12 cellular contexts compared by ENCODE assay signal in the genomic region with DNA sequence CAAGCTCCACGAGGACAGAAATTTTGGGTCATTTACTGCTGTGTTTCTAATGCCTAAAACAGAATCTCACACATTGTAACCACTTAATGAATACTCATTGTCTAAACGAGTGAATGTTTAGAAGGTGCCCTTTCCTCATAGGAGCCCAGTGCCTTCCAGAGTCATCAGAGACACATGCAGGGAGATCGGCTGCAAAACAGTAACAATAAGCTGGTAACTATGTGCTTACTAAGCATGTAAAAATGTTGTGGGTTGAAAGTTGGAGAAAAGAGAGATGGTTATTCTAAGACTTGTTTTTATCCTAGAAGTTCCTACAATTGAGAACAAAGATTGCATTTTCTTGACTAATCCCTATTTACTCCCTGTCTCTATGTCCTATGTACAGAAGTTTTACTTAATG. TPM values are rescaled to one million over a fixed set of nuclear protein-coding genes. Genes with fewer than 3 reads are reported as not detected.
DNase-seq lines count a peak whose midpoint lies in the region; ATAC-seq, FAIRE-seq and TF ChIP-seq lines count a peak whose summit lies in the region.
"Had no signal": no experiment of that assay in that cellular context is flagged by ENCODE, and none has a peak within 500 bp of the region (broad histone marks: within the 10 kb centered on the region; RNA-seq: fewer than 3 reads in every experiment).

No MANE protein-coding gene starts in this region.

- H3K27ac Mint-ChIP-seq in activated naive CD4-positive, alpha-beta T cell treated with anti-CD3 and anti-CD28 coated beads, Interleukin-2, amount 10 ng/mL, durations not matched to agents 7 days and 5 days = peak overlapping the region; percentile 84
- H3K27ac Mint-ChIP-seq in activated T-helper 1 cell treated with anti-CD3 and anti-CD28 coated beads, Interleukin-12 subunit alpha, Interleukin-12 subunit beta, Interleukin-2, Interleukin-4 antibody, amounts not matched to agents 30 ng/mL and 10 ng/mL and 1 ng/mL, durations not matched to agents 14 hours and 24 hours and 36 hours = peak overlapping the region; percentile 60

- no peak for TF ChIP-seq CTCF in foreskin fibroblast (IDR thresholded peaks at IDR 0.05; ENCODE audit: low read depth, low read length)

- H3K4me3 ChIP-seq in foreskin fibroblast (ENCODE audit: low read depth in 1 of 2, low read length in 2 of 2) = no peak overlapping the region
- H3K4me3 ChIP-seq: GM12878, heart right ventricle had no signal

- no peaks in the 10 kb centered on the region for H3K27me3 Mint-ChIP-seq in activated naive CD4-positive, alpha-beta T cell treated with anti-CD3 and anti-CD28 coated beads, Interleukin-2, amount 10 ng/mL, durations not matched to agents 7 days and 5 days
- no peaks in the 10 kb centered on the region for H3K27me3 Mint-ChIP-seq in activated T-helper 1 cell treated with anti-CD3 and anti-CD28 coated beads, Interleukin-12 subunit alpha, Interleukin-12 subunit beta, Interleukin-2, Interleukin-4 antibody, amounts not matched to agents 30 ng/mL and 10 ng/mL and 1 ng/mL, durations not matched to agents 14 hours and 24 hours and 36 hours (ENCODE audit: insufficient read depth)

- intact Hi-C loops in activated T-helper 1 cell treated with anti-CD3 and anti-CD28 coated beads, Interleukin-12 subunit alpha, Interleukin-12 subunit beta, Interleukin-2, Interleukin-4 antibody, amounts not matched to agents 30 ng/mL and 10 ng/mL and 1 ng/mL, durations not matched to agents 14 hours and 24 hours and 36 hours (cut with micrococcal nuclease) = loop anchor here (1.0 to 2.0 kb wide), 3 partner anchors 9 to 18 kb away; no protein-coding TSS in a partner anchor

- H3K4me1 Mint-ChIP-seq in activated naive CD4-positive, alpha-beta T cell treated with anti-CD3 and anti-CD28 coated beads, Interleukin-2, amount 10 ng/mL, durations not matched to agents 7 days and 5 days = peaks cover 95% of the 10 kb centered on the region
- peaks cover 94% of the 10 kb centered on the region for H3K4me1 Mint-ChIP-seq in activated T-helper 1 cell treated with anti-CD3 and anti-CD28 coated beads, Interleukin-12 subunit alpha, Interleukin-12 subunit beta, Interleukin-2, Interleukin-4 antibody, amounts not matched to agents 30 ng/mL and 10 ng/mL and 1 ng/mL, durations not matched to agents 14 hours and 24 hours and 36 hours (ENCODE audit: low read depth)

- ATAC-seq in HG02938 (IDR thresholded peaks at IDR 0.05; ENCODE audit: unreplicated experiment) (no peak), GM19395 (IDR thresholded peaks at IDR 0.05; ENCODE audit: unreplicated experiment) (no peak)
- ATAC-seq: GM12878, heart right ventricle had no signal

- H3K4me3 Mint-ChIP-seq in activated naive CD4-positive, alpha-beta T cell treated with anti-CD3 and anti-CD28 coated beads, Interleukin-2, amount 10 ng/mL, durations not matched to agents 7 days and 5 days = peak overlapping the region; percentile 47
- peak overlapping the region; percentile 90 for H3K4me3 Mint-ChIP-seq in activated T-helper 1 cell treated with anti-CD3 and anti-CD28 coated beads, Interleukin-12 subunit alpha, Interleukin-12 subunit beta, Interleukin-2, Interleukin-4 antibody, amounts not matched to agents 30 ng/mL and 10 ng/mL and 1 ng/mL, durations not matched to agents 14 hours and 24 hours and 36 hours
- H3K4me3 Mint-ChIP-seq: neural crest cell had no signal

- CTCF ChIA-PET in activated naive CD4-positive, alpha-beta T cell treated with anti-CD3 and anti-CD28 coated beads, Interleukin-2, amount 10 ng/mL, durations not matched to agents 7 days and 5 days (lab: Charles Lee) = interaction anchor here (1.0 to 4.3 kb wide), 3 partner anchors 16 to 123 kb away, joined by 4 to 13 read pairs (median 10); partner anchors contain the start of gene MUCL1

- no peak for DNase-seq in activated naive CD4-positive, alpha-beta T cell treated with anti-CD3 and anti-CD28 coated beads, Interleukin-2, amount 10 ng/mL, durations not matched to agents 7 days and 5 days
- DNase-seq in activated naive CD4-positive, alpha-beta T cell (lab: John Stamatoyannopoulos, UW) = no peak
- DNase-seq in activated T-helper 1 cell treated with anti-CD3 and anti-CD28 coated beads, Interleukin-12 subunit alpha, Interleukin-12 subunit beta, Interleukin-2, Interleukin-4 antibody, amounts not matched to agents 30 ng/mL and 10 ng/mL and 1 ng/mL, durations not matched to agents 14 hours and 24 hours and 36 hours (ENCODE audit: low spot score) = no peak
- DNase-seq in foreskin fibroblast = peak; percentile 47 to 65
- peak; percentile 59 for DNase-seq in urothelium cell line (ENCODE audit: low spot score)
- no peak for DNase-seq in SW480 (ENCODE audit: low spot score)
- DNase-seq: C1 segment of cervical spinal cord, heart right ventricle had no signal

- peaks cover 89% of the 10 kb centered on the region for H3K36me3 Mint-ChIP-seq in activated naive CD4-positive, alpha-beta T cell treated with anti-CD3 and anti-CD28 coated beads, Interleukin-2, amount 10 ng/mL, durations not matched to agents 7 days and 5 days
- H3K36me3 Mint-ChIP-seq in activated T-helper 1 cell treated with anti-CD3 and anti-CD28 coated beads, Interleukin-12 subunit alpha, Interleukin-12 subunit beta, Interleukin-2, Interleukin-4 antibody, amounts not matched to agents 30 ng/mL and 10 ng/mL and 1 ng/mL, durations not matched to agents 14 hours and 24 hours and 36 hours (ENCODE audit: low read depth) = peaks cover 86% of the 10 kb centered on the region

- no peaks in the 10 kb centered on the region for H3K9me3 Mint-ChIP-seq in activated naive CD4-positive, alpha-beta T cell treated with anti-CD3 and anti-CD28 coated beads, Interleukin-2, amount 10 ng/mL, durations not matched to agents 7 days and 5 days
- H3K9me3 Mint-ChIP-seq in activated T-helper 1 cell treated with anti-CD3 and anti-CD28 coated beads, Interleukin-12 subunit alpha, Interleukin-12 subunit beta, Interleukin-2, Interleukin-4 antibody, amounts not matched to agents 30 ng/mL and 10 ng/mL and 1 ng/mL, durations not matched to agents 14 hours and 24 hours and 36 hours = no peaks in the 10 kb centered on the region
- H3K9me3 Mint-ChIP-seq: neural crest cell had no signal

- no peak for FAIRE-seq in urothelium cell line (lab: Jason Lieb, UNC)
- FAIRE-seq: GM12878 had no signal

RNA-seq across cellular contexts. Expression of gene TESPA1, which starts 7.4 kb away (rescaled TPM):
- total RNA-seq in activated T-helper 1 cell treated with anti-CD3 and anti-CD28 coated beads, Interleukin-12 subunit alpha, Interleukin-12 subunit beta, Interleukin-2, Interleukin-4 antibody, amounts not matched to agents 30 ng/mL and 10 ng/mL and 1 ng/mL, durations not matched to agents 14 hours and 24 hours and 36 hours = 179 and 181 TPM in 2 replicates
- total RNA-seq: neural crest cell had no signal

RNA-seq across cellular contexts. Expression of gene NEUROD4, which starts 42.6 kb away (rescaled TPM):
- 0.05 TPM in 1 of 2 replicates, not detected in the other for total RNA-seq in activated T-helper 1 cell treated with anti-CD3 and anti-CD28 coated beads, Interleukin-12 subunit alpha, Interleukin-12 subunit beta, Interleukin-2, Interleukin-4 antibody, amounts not matched to agents 30 ng/mL and 10 ng/mL and 1 ng/mL, durations not matched to agents 14 hours and 24 hours and 36 hours
- total RNA-seq: GM12878, heart right ventricle had no signal

Comparison
In these comparisons a context has a peak if more than half of its experiments do, and no peak if none do; other contexts are left out.
1. DNase-seq: peak in foreskin fibroblast (2 of 2) and urothelium cell line (single experiment); none in activated naive CD4-positive, alpha-beta T cell treated with anti-CD3 and anti-CD28 coated beads, Interleukin-2, amount 10 ng/mL, durations not matched to agents 7 days and 5 days (single experiment), activated naive CD4-positive, alpha-beta T cell (0 of 4), activated T-helper 1 cell treated with anti-CD3 and anti-CD28 coated beads, Interleukin-12 subunit alpha, Interleukin-12 subunit beta, Interleukin-2, Interleukin-4 antibody, amounts not matched to agents 30 ng/mL and 10 ng/mL and 1 ng/mL, durations not matched to agents 14 hours and 24 hours and 36 hours (single experiment) and SW480 (single experiment).